ENCODE assay signal across 16 cellular contexts in the genomic region with DNA sequence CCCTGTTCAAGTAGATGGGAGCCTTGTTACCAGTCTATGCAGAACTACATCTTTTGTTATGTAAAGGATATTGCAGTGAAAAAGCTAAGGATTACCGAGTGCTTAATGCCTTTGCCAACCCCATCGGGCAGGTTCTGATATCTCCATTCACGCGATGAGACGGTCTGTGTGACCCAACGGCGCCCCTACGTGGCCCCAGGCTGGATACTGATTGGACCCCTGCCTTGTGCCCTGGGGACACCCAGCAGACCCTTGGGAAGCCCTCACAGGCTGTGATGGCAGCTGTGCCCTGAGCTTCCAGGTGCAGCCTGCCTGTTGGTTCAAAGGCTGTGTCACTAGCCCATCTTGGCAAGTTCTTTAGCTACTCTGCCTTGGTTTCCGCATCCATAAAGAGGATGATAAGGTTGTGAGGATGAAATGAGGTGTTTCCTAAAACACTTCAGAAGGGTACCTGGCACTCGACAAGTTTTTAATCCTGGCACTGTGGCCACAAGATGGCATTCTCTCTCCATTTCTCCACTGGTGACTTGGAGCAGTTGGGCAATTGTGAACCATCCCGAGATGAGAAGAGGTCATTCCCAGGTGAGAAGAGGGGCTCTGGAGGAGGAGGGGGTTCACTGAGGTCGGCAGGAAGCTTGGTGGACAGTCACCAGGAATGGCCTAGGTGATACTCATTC. TPM values are rescaled to one million over a fixed set of nuclear protein-coding genes. Genes with fewer than 3 reads are reported as not detected.
DNase-seq lines count a peak whose midpoint lies in the region; ATAC-seq and TF ChIP-seq lines count a peak whose summit lies in the region.
"Had no signal": no experiment of that assay in that cellular context is flagged by ENCODE, and none has a peak within 500 bp of the region (broad histone marks: within the 10 kb centered on the region; RNA-seq: fewer than 3 reads in every experiment).

No MANE protein-coding gene starts in this region.

- no peak overlapping the region for H3K27ac ChIP-seq in CD4-positive, CD25-positive, alpha-beta regulatory T cell (ENCODE audit: insufficient read depth, low read length, poor library complexity, severe bottlenecking)
- no peak overlapping the region for H3K27ac ChIP-seq in HCT116 (ENCODE audit: low read depth, low read length)
- H3K27ac ChIP-seq: ascending aorta, hepatocyte, SJCRH30 had no signal

- H3K4me1 Mint-ChIP-seq in CD4-positive, CD25-positive, alpha-beta regulatory T cell, result peaks cover 0 to 67% (median 36%) of the 10 kb centered on the region in 4 donors
- peaks cover 36% of the 10 kb centered on the region for H3K4me1 Mint-ChIP-seq in activated T-helper 2 cell treated with anti-CD3 and anti-CD28 coated beads, Interferon-gamma antibody, Interleukin-2, Interleukin-4, amounts not matched to agents 10 μg/mL and 5 μg/mL and 100 μg/mL, durations not matched to agents 14 hours and 24 hours and 36 hours (ENCODE audit: low read depth)

- CTCF ChIA-PET in HCT116 (lab: Charles Lee), result no interaction called here

- TF ChIP-seq CTCF in HCT116 (IDR thresholded peaks at IDR 0.05 in 2 of 3, conservative IDR thresholded peaks at IDR 0.05 in 1 of 3; ENCODE audit: borderline replicate concordance in 1 of 3, insufficient read depth in 1 of 3, low read depth in 2 of 3, low read length in 2 of 3), result peak in 1 of 3 experiments; percentile 14; a peak in 1 of 6 replicates

- H3K9me2 ChIP-seq in HCT116 (ENCODE audit: insufficient read depth), result no peaks in the 10 kb centered on the region

- no peak overlapping the region for H3K4me3 Mint-ChIP-seq in CD4-positive, CD25-positive, alpha-beta regulatory T cell
- H3K4me3 Mint-ChIP-seq in activated T-helper 2 cell treated with anti-CD3 and anti-CD28 coated beads, Interferon-gamma antibody, Interleukin-2, Interleukin-4, amounts not matched to agents 10 μg/mL and 5 μg/mL and 100 μg/mL, durations not matched to agents 14 hours and 24 hours and 36 hours (ENCODE audit: low read depth), result no peak overlapping the region

- peak overlapping the region; percentile 65 to 79 (median 65) for H3K27ac Mint-ChIP-seq in CD4-positive, CD25-positive, alpha-beta regulatory T cell
- H3K27ac Mint-ChIP-seq in activated T-helper 2 cell treated with anti-CD3 and anti-CD28 coated beads, Interferon-gamma antibody, Interleukin-2, Interleukin-4, amounts not matched to agents 10 μg/mL and 5 μg/mL and 100 μg/mL, durations not matched to agents 14 hours and 24 hours and 36 hours, result peak overlapping the region; percentile 39

- DNase-seq in CD4-positive, CD25-positive, alpha-beta regulatory T cell, result no peak
- no peak for DNase-seq in HCT116 (ENCODE audit: low read depth, low spot score)
- no peak for DNase-seq in activated T-helper 2 cell treated with anti-CD3 and anti-CD28 coated beads, Interferon-gamma antibody, Interleukin-2, Interleukin-4, amounts not matched to agents 10 μg/mL and 5 μg/mL and 100 μg/mL, durations not matched to agents 14 hours and 24 hours and 36 hours (ENCODE audit: low spot score)
- DNase-seq in mesenteric fat pad (ENCODE audit: low spot score), result peak; percentile 86
- no peak for DNase-seq in RKO (ENCODE audit: low spot score)
- no peak for DNase-seq in NCI-H748 treated with DMSO at 0.1 percent for 48 hours (lab: John Stamatoyannopoulos, UW)
- DNase-seq: activated CD4-positive, alpha-beta T cell treated with anti-CD3 and anti-CD28 coated beads, Interleukin-2, amount 50 U/mL, for 4 hours; mammary epithelial cell; NCI-H1092 treated with DMSO at 0.1 percent for 48 hours; NCI-H526; SJCRH30; stomach had no signal

- H3K9me3 ChIP-seq in CD4-positive, CD25-positive, alpha-beta regulatory T cell (ENCODE audit: control insufficient read depth in 2 of 2, low read length in 2 of 2), result no peaks in the 10 kb centered on the region
- H3K9me3 ChIP-seq in HCT116 (ENCODE audit: control insufficient read depth in 1 of 2, insufficient read depth in 1 of 2, low read depth in 1 of 2, low read length in 2 of 2), result no peaks in the 10 kb centered on the region
- H3K9me3 ChIP-seq: ascending aorta, SJCRH30, stomach had no signal

- H3K36me3 ChIP-seq in CD4-positive, CD25-positive, alpha-beta regulatory T cell (ENCODE audit: control insufficient read depth, insufficient read depth, low read length), result peaks cover 26% of the 10 kb centered on the region
- peaks cover under 1 to 7% of the 10 kb centered on the region in 2 experiments; a peak in 1 of 4 replicates for H3K36me3 ChIP-seq in HCT116 (ENCODE audit: control insufficient read depth in 1 of 2, insufficient read depth in 2 of 2, low read length in 2 of 2)

- no peak overlapping the region for H3K9ac ChIP-seq in HCT116 (ENCODE audit: low read length)

- RAD21 ChIA-PET in HCT116 (lab: Charles Lee; ENCODE audit: low non-redundant PET in 1 of 2, low total read pairs in 2 of 2, uncharacterized antibody in 2 of 2, unreplicated experiment in 2 of 2), result no interaction called here

- peaks cover 6% of the 10 kb centered on the region for H3K36me3 Mint-ChIP-seq in CD4-positive, CD25-positive, alpha-beta regulatory T cell
- H3K36me3 Mint-ChIP-seq in activated T-helper 2 cell treated with anti-CD3 and anti-CD28 coated beads, Interferon-gamma antibody, Interleukin-2, Interleukin-4, amounts not matched to agents 10 μg/mL and 5 μg/mL and 100 μg/mL, durations not matched to agents 14 hours and 24 hours and 36 hours (ENCODE audit: low read depth), result peaks cover 24% of the 10 kb centered on the region

- H3K27me3 ChIP-seq in CD4-positive, CD25-positive, alpha-beta regulatory T cell (ENCODE audit: control insufficient read depth, insufficient read depth, low read length), result no peaks in the 10 kb centered on the region
- no peaks in the 10 kb centered on the region for H3K27me3 ChIP-seq in HCT116 (ENCODE audit: insufficient read depth, low read length)
- H3K27me3 ChIP-seq: ascending aorta, hepatocyte, SJCRH30, stomach had no signal

- no peak overlapping the region for H3K4me3 ChIP-seq in CD4-positive, CD25-positive, alpha-beta regulatory T cell (ENCODE audit: low read depth, low read length)
- no peak overlapping the region for H3K4me3 ChIP-seq in HCT116 (replicated peaks in 1 of 2; ENCODE audit: low read depth in 1 of 2, low read length in 2 of 2)
- H3K4me3 ChIP-seq: ascending aorta, hepatocyte, SJCRH30, stomach had no signal

- H2AFZ ChIP-seq in HCT116 (ENCODE audit: low read depth, low read length, poor library complexity, severe bottlenecking), result no peak overlapping the region
- H2AFZ ChIP-seq: hepatocyte had no signal

- TF ChIP-seq RAD21 in HCT116 (IDR thresholded peaks at IDR 0.05; ENCODE audit: low read depth), result peak; percentile 23

- H3K4me2 ChIP-seq in HCT116 (ENCODE audit: low read length), result no peak overlapping the region
- H3K4me2 ChIP-seq: hepatocyte had no signal

- peaks cover 18% of the 10 kb centered on the region for H3K4me1 ChIP-seq in CD4-positive, CD25-positive, alpha-beta regulatory T cell (ENCODE audit: control insufficient read depth, insufficient read depth, low read length, poor library complexity, severe bottlenecking)
- peaks cover 43 to 70% of the 10 kb centered on the region in 2 experiments for H3K4me1 ChIP-seq in HCT116 (ENCODE audit: control insufficient read depth in 1 of 2, insufficient read depth in 2 of 2, low read length in 2 of 2)

- no TSS peak for BruUV-seq in HCT116 (replicated peaks; lab: Mats Ljungman, UMichigan)

- intact Hi-C loops in HCT116 (cut with micrococcal nuclease), result no loop called here
- intact Hi-C loops in activated T-helper 2 cell treated with anti-CD3 and anti-CD28 coated beads, Interferon-gamma antibody, Interleukin-2, Interleukin-4, amounts not matched to agents 10 μg/mL and 5 μg/mL and 100 μg/mL, durations not matched to agents 14 hours and 24 hours and 36 hours (cut with micrococcal nuclease), result loop anchor here (5.0 to 10.0 kb wide), 2 partner anchors 328 to 470 kb away; partner anchors contain the start of genes PMM2 and TMEM186

- H3K79me2 ChIP-seq in HCT116 (ENCODE audit: insufficient read depth, low read length), result peaks cover 49% of the 10 kb centered on the region

- no peaks in the 10 kb centered on the region for H3K27me3 Mint-ChIP-seq in CD4-positive, CD25-positive, alpha-beta regulatory T cell
- no peaks in the 10 kb centered on the region for H3K27me3 Mint-ChIP-seq in activated T-helper 2 cell treated with anti-CD3 and anti-CD28 coated beads, Interferon-gamma antibody, Interleukin-2, Interleukin-4, amounts not matched to agents 10 μg/mL and 5 μg/mL and 100 μg/mL, durations not matched to agents 14 hours and 24 hours and 36 hours (ENCODE audit: low read depth)

- H3K9me3 Mint-ChIP-seq in CD4-positive, CD25-positive, alpha-beta regulatory T cell, result no peaks in the 10 kb centered on the region
- no peaks in the 10 kb centered on the region for H3K9me3 Mint-ChIP-seq in activated T-helper 2 cell treated with anti-CD3 and anti-CD28 coated beads, Interferon-gamma antibody, Interleukin-2, Interleukin-4, amounts not matched to agents 10 μg/mL and 5 μg/mL and 100 μg/mL, durations not matched to agents 14 hours and 24 hours and 36 hours

- POLR2A ChIA-PET in HCT116 (lab: Charles Lee), result interaction anchor here (0.9 to 1.6 kb wide), 2 partner anchors 34 to 46 kb away, joined by 3 to 6 read pairs; partner anchors contain the start of gene HAPSTR1

- H4K20me1 ChIP-seq in HCT116 (ENCODE audit: insufficient read depth), result peaks cover 7% of the 10 kb centered on the region; the same call in 1 of the 2 replicates

- ATAC-seq in CD4-positive, CD25-positive, alpha-beta regulatory T cell (ENCODE audit: low read depth in 2 of 2), result no peak
- ATAC-seq in HCT116 (no peak), HG03159 (IDR thresholded peaks at IDR 0.05; ENCODE audit: unreplicated experiment) (no peak), HG02938 (IDR thresholded peaks at IDR 0.05; ENCODE audit: unreplicated experiment) (no peak)

- no peak for TF ChIP-seq POLR2A in HCT116 (IDR thresholded peaks at IDR 0.05; ENCODE audit: borderline replicate concordance, extremely low read depth, insufficient read depth, insufficient read length)

TF ChIP-seq in HCT116, 20 proteins besides CTCF, POLR2A, EP300 and RAD21:
- TF ChIP-seq ZNF274 (IDR thresholded peaks at IDR 0.05; ENCODE audit: low read depth, low read length) (no peak), SIN3A (IDR thresholded peaks at IDR 0.05; ENCODE audit: low read depth) (no peak), ELF1 (IDR thresholded peaks at IDR 0.05; ENCODE audit: borderline replicate concordance, low read depth) (no peak)

RNA-seq across cellular contexts. Expression of gene HAPSTR1, which starts 33.6 kb away (rescaled TPM):
- total RNA-seq in CD4-positive, CD25-positive, alpha-beta regulatory T cell, result 125 TPM
- polyA plus RNA-seq in CD4-positive, CD25-positive, alpha-beta regulatory T cell, result 10 to 100 TPM; 11.7 to 17.8 (median 13.6) TPM
- total RNA-seq in HCT116 (2021; ENCODE audit: unreplicated experiment), result 54.9 TPM
- polyA plus RNA-seq in HCT116 (2012), result 17.2 and 22.8 TPM in 2 replicates
- total RNA-seq in activated T-helper 2 cell treated with anti-CD3 and anti-CD28 coated beads, Interferon-gamma antibody, Interleukin-2, Interleukin-4, amounts not matched to agents 10 μg/mL and 5 μg/mL and 100 μg/mL, durations not matched to agents 14 hours and 24 hours and 36 hours, result 54.5 and 54.9 TPM in 2 replicates
- total RNA-seq in mesenteric fat pad, result 57.7 TPM
